18 cellular contexts compared by ENCODE assay signal in genomic region chr16:88432174-88432573, GRCh38. TPM values are rescaled to one million over a fixed set of nuclear protein-coding genes. Genes with fewer than 3 reads are reported as not detected.
DNase-seq lines count a peak whose midpoint lies in the region; ATAC-seq, FAIRE-seq and TF ChIP-seq lines count a peak whose summit lies in the region.
"Had no signal": no experiment of that assay in that cellular context is flagged by ENCODE, and none has a peak within 500 bp of the region (broad histone marks: within the 10 kb centered on the region; RNA-seq: fewer than 3 reads in every experiment).

No MANE protein-coding gene starts in this region.

- no peak overlapping the region for H3K9ac ChIP-seq in H1 (replicated peaks in 1 of 4; ENCODE audit: extremely low read depth in 1 of 4, low read depth in 3 of 4, low read length in 3 of 4)

- POLR2A ChIA-PET in T-cell (lab: Charles Lee): no interaction called here
- POLR2A ChIA-PET in H1 (lab: Charles Lee; ENCODE audit: partially characterized antibody): no interaction called here

- peaks cover 0 to 5% (median 2%) of the 10 kb centered on the region in 4 experiments; a peak in 2 of 7 replicates for H3K4me1 ChIP-seq in H1 (replicated peaks in 1 of 4; ENCODE audit: control insufficient read depth in 3 of 4, insufficient read depth in 4 of 4, low read length in 3 of 4)
- H3K4me1 ChIP-seq in effector memory CD4-positive, alpha-beta T cell (ENCODE audit: control insufficient read depth, insufficient read depth, low read length, poor library complexity, severe bottlenecking): peaks cover 12% of the 10 kb centered on the region

- H3K4me2 ChIP-seq in H1 (ENCODE audit: insufficient read depth in 1 of 2, low read depth in 2 of 2, low read length in 2 of 2): no peak overlapping the region
- H3K4me2 ChIP-seq: GM23338 had no signal

- H3K4me1 Mint-ChIP-seq in activated T-cell treated with anti-CD3 and anti-CD28 coated beads, Interleukin-2, amount 50 U/mL, for 24 hours (ENCODE audit: low read depth): peaks cover 11% of the 10 kb centered on the region
- peaks cover 0 to 8% (median 7%) of the 10 kb centered on the region in 3 donors for H3K4me1 Mint-ChIP-seq in T-cell
- H3K4me1 Mint-ChIP-seq in stimulated activated effector memory CD8-positive, alpha-beta T cell treated with anti-CD3 and anti-CD28 coated beads, Interleukin-12 subunit alpha, Interleukin-12 subunit beta, amount 100 ng/mL, for 72 hours: peaks cover 19% of the 10 kb centered on the region

- H3K27me3 Mint-ChIP-seq in activated T-cell treated with anti-CD3 and anti-CD28 coated beads, Interleukin-2, amount 50 U/mL, for 24 hours: peaks cover 7% of the 10 kb centered on the region
- peaks cover 0 to 4% of the 10 kb centered on the region in 2 donors for H3K27me3 Mint-ChIP-seq in T-cell

- H3K9me3 Mint-ChIP-seq in activated T-cell treated with anti-CD3 and anti-CD28 coated beads, Interleukin-2, amount 50 U/mL, for 24 hours: no peaks in the 10 kb centered on the region
- no peaks in the 10 kb centered on the region for H3K9me3 Mint-ChIP-seq in T-cell
- H3K9me3 Mint-ChIP-seq in stimulated activated effector memory CD8-positive, alpha-beta T cell treated with anti-CD3 and anti-CD28 coated beads, Interleukin-12 subunit alpha, Interleukin-12 subunit beta, amount 100 ng/mL, for 72 hours: no peaks in the 10 kb centered on the region
- H3K9me3 Mint-ChIP-seq: GM23338, HFFc6 had no signal

- no peaks in the 10 kb centered on the region for H3K36me3 ChIP-seq in H1 (ENCODE audit: control insufficient read depth in 2 of 4, insufficient read depth in 4 of 4, low read length in 3 of 4)
- no peaks in the 10 kb centered on the region for H3K36me3 ChIP-seq in effector memory CD4-positive, alpha-beta T cell (ENCODE audit: control insufficient read depth, insufficient read depth, low read length)
- H3K36me3 ChIP-seq: MG63 had no signal

- H4K20me1 ChIP-seq in H1 (replicated peaks in 1 of 2; ENCODE audit: control insufficient read depth in 1 of 2, insufficient read depth in 2 of 2, low read length in 2 of 2): no peaks in the 10 kb centered on the region

- no peak overlapping the region for H3K27ac ChIP-seq in H1 (ENCODE audit: low read depth, low read length)
- no peak overlapping the region for H3K27ac ChIP-seq in effector memory CD4-positive, alpha-beta T cell (ENCODE audit: insufficient read depth, low read length, poor library complexity, severe bottlenecking)

- no peak for TF ChIP-seq POLR2A in H1 (IDR thresholded peaks at IDR 0.05; ENCODE audit: control extremely low read depth in 1 of 2, low read depth in 2 of 2, low read length in 2 of 2)

- no peak overlapping the region for H3K14ac ChIP-seq in H1 (ENCODE audit: insufficient read length)

- peaks cover 0 to 24% (median 16%) of the 10 kb centered on the region in 4 experiments; a peak in 5 of 7 replicates for H3K27me3 ChIP-seq in H1 (replicated peaks in 1 of 4; ENCODE audit: control insufficient read depth in 3 of 4, extremely low read depth in 1 of 4, insufficient read depth in 3 of 4, low read length in 3 of 4)
- H3K27me3 ChIP-seq in effector memory CD4-positive, alpha-beta T cell (replicated peaks; ENCODE audit: control insufficient read depth, insufficient read depth, low read length, poor library complexity, severe bottlenecking): no peaks in the 10 kb centered on the region
- H3K27me3 ChIP-seq: MG63 had no signal

- no peak overlapping the region for H4K8ac ChIP-seq in H1 (ENCODE audit: extremely low read depth, insufficient read depth, low read length)

- no peaks in the 10 kb centered on the region for H3K36me3 Mint-ChIP-seq in activated T-cell treated with anti-CD3 and anti-CD28 coated beads, Interleukin-2, amount 50 U/mL, for 24 hours (ENCODE audit: low read depth)
- no peaks in the 10 kb centered on the region for H3K36me3 Mint-ChIP-seq in T-cell
- H3K36me3 Mint-ChIP-seq in stimulated activated effector memory CD8-positive, alpha-beta T cell treated with anti-CD3 and anti-CD28 coated beads, Interleukin-12 subunit alpha, Interleukin-12 subunit beta, amount 100 ng/mL, for 72 hours: no peaks in the 10 kb centered on the region

- no peak for TF ChIP-seq EP300 in H1 (IDR thresholded peaks at IDR 0.05; ENCODE audit: borderline replicate concordance in 1 of 2, low read depth in 2 of 2, low read length in 2 of 2)

- H4K91ac ChIP-seq in H1 (replicated peaks; ENCODE audit: insufficient read length, low read length): peak overlapping the region; percentile 32

- no peak overlapping the region for H2AFZ ChIP-seq in H1 (ENCODE audit: low read length)
- H2AFZ ChIP-seq: GM23338 had no signal

- no peak for TF ChIP-seq CTCF in H1 (IDR thresholded peaks at IDR 0.05; ENCODE audit: control extremely low read depth in 1 of 3, insufficient read depth in 1 of 3, low read depth in 1 of 3, low read length in 3 of 3)

- no peak overlapping the region for H3K56ac ChIP-seq in H1 (replicated peaks; ENCODE audit: insufficient read length, low read depth, low read length)

- no peak for DNase-seq in activated T-cell treated with anti-CD3 and anti-CD28 coated beads, Interleukin-2, amount 50 U/mL, for 24 hours
- no peak for DNase-seq in activated T-cell treated with anti-CD3 and anti-CD28 coated beads for 4 hours
- no peak for DNase-seq in T-cell
- DNase-seq in H1 (ENCODE audit: low read depth in 1 of 2, low spot score in 2 of 2): no peak
- no peak for DNase-seq in stimulated activated effector memory CD8-positive, alpha-beta T cell treated with anti-CD3 and anti-CD28 coated beads, Interleukin-12 subunit alpha, Interleukin-12 subunit beta, amount 100 ng/mL, for 72 hours (ENCODE audit: low spot score in 2 of 2)
- no peak for DNase-seq in effector memory CD4-positive, alpha-beta T cell
- DNase-seq in inferior parietal cortex (ENCODE audit: extremely low spot score): no peak
- DNase-seq: DMS 273 treated with DMSO at 0.1 percent for 48 hours, HFFc6, MG63, NCI-H1930, NCI-H2171, NCI-H510A treated with DMSO at 0.1 percent for 48 hours, SHP77 had no signal

- H3K4me3 ChIP-seq in H1 (ENCODE audit: extremely low read depth in 1 of 4, insufficient read depth in 2 of 4, low read depth in 3 of 4, low read length in 4 of 4): no peak overlapping the region
- H3K4me3 ChIP-seq in effector memory CD4-positive, alpha-beta T cell (ENCODE audit: insufficient read depth, low read depth, low read length, poor library complexity, severe bottlenecking): no peak overlapping the region
- H3K4me3 ChIP-seq: GM23338, MG63 had no signal

- H3K79me1 ChIP-seq in H1 (ENCODE audit: low read depth, low read length): no peaks in the 10 kb centered on the region

- no peak overlapping the region for H3K23ac ChIP-seq in H1 (ENCODE audit: insufficient read length)

- peak overlapping the region; percentile 70 for H3K4me3 Mint-ChIP-seq in activated T-cell treated with anti-CD3 and anti-CD28 coated beads, Interleukin-2, amount 50 U/mL, for 24 hours
- peak overlapping the region; percentile 56 to 64 (median 62) for H3K4me3 Mint-ChIP-seq in T-cell
- H3K4me3 Mint-ChIP-seq in stimulated activated effector memory CD8-positive, alpha-beta T cell treated with anti-CD3 and anti-CD28 coated beads, Interleukin-12 subunit alpha, Interleukin-12 subunit beta, amount 100 ng/mL, for 72 hours: peak overlapping the region; percentile 64
- H3K4me3 Mint-ChIP-seq: HFFc6 had no signal

- no peaks in the 10 kb centered on the region; a peak in 1 of 4 replicates for H3K9me3 ChIP-seq in H1 (ENCODE audit: insufficient read depth in 2 of 2, low read depth in 1 of 2, low read length in 1 of 2)
- H3K9me3 ChIP-seq in effector memory CD4-positive, alpha-beta T cell (ENCODE audit: control insufficient read depth, low read length): no peaks in the 10 kb centered on the region
- H3K9me3 ChIP-seq: MG63 had no signal

- H3K4ac ChIP-seq in H1 (replicated peaks; ENCODE audit: insufficient read length, low read depth, low read length): no peak overlapping the region

- no peaks in the 10 kb centered on the region for H3K23me2 ChIP-seq in H1 (ENCODE audit: low read depth, low read length)

- WGBS in H1 (ENCODE audit: extremely low coverage in 1 of 2, insufficient coverage in 1 of 2, insufficient read length in 1 of 2, insufficient replicate concordance in 2 of 2, low coverage in 1 of 2, low lambda C conversion rate in 2 of 2, missing lambda C conversion rate in 1 of 2), 2 experiments: 87% methylated on average over 21 of the region's 22 CpGs; no CpG with 5 or more reads in 1 of the 2 experiments

- H3K18ac ChIP-seq in H1 (ENCODE audit: extremely low read depth, low read length): no peak overlapping the region

- ATAC-seq in T-cell (replicated peaks in 1 of 4) (no peak), HG03460 (IDR thresholded peaks at IDR 0.05; ENCODE audit: unreplicated experiment) (no peak)
- ATAC-seq in stimulated activated effector memory CD8-positive, alpha-beta T cell treated with anti-CD3 and anti-CD28 coated beads, Interleukin-12 subunit alpha, Interleukin-12 subunit beta, amount 100 ng/mL, for 72 hours: no peak
- ATAC-seq: GM23338, HepG2 had no signal

- no peak for TF ChIP-seq RAD21 in H1 (IDR thresholded peaks at IDR 0.05 in 1 of 2, conservative IDR thresholded peaks at IDR 0.05 in 1 of 2; ENCODE audit: low read depth in 2 of 2, low read length in 2 of 2)

- H2BK15ac ChIP-seq in H1 (ENCODE audit: low read length): no peak overlapping the region

- no peak overlapping the region for H2BK5ac ChIP-seq in H1 (ENCODE audit: low read depth, low read length)

- H3K79me2 ChIP-seq in H1 (ENCODE audit: control insufficient read depth in 1 of 2, insufficient read depth in 2 of 2, low read length in 2 of 2): no peaks in the 10 kb centered on the region

- no peak overlapping the region for H2BK120ac ChIP-seq in H1 (replicated peaks; ENCODE audit: low read depth, low read length)

- H4K5ac ChIP-seq in H1 (ENCODE audit: insufficient read length, low read depth, low read length): no peak overlapping the region

- H3K27ac Mint-ChIP-seq in activated T-cell treated with anti-CD3 and anti-CD28 coated beads, Interleukin-2, amount 50 U/mL, for 24 hours: no peak overlapping the region
- no peak overlapping the region for H3K27ac Mint-ChIP-seq in T-cell
- peak overlapping the region; percentile 83 for H3K27ac Mint-ChIP-seq in stimulated activated effector memory CD8-positive, alpha-beta T cell treated with anti-CD3 and anti-CD28 coated beads, Interleukin-12 subunit alpha, Interleukin-12 subunit beta, amount 100 ng/mL, for 72 hours
- H3K27ac Mint-ChIP-seq: GM23338, HFFc6 had no signal

- CTCF ChIA-PET in T-cell (lab: Charles Lee): no interaction called here
- CTCF ChIA-PET in H1 (lab: Charles Lee; ENCODE audit: partially characterized antibody): interaction anchor here (0.9 to 2.3 kb wide), 3 partner anchors 11 to 73 kb away, joined by 3 to 4 read pairs (median 3); no protein-coding TSS in a partner anchor

- H2AK5ac ChIP-seq in H1 (ENCODE audit: low read depth, low read length): no peak overlapping the region

- FAIRE-seq in H1 (lab: Jason Lieb, UNC): no peak
- FAIRE-seq: HepG2, RCC 7860 had no signal

- H2BK12ac ChIP-seq in H1 (ENCODE audit: low read depth, low read length): no peak overlapping the region

- no peak overlapping the region for H2BK20ac ChIP-seq in H1 (ENCODE audit: low read length)

RNA-seq across cellular contexts. Expression of gene ZFPM1, which starts 20.9 kb away (rescaled TPM):
- 10 to 100 TPM; 19.6 to 38.4 (median 33.1) TPM for total RNA-seq in T-cell
- total RNA-seq in H1 (2021; fragmentation: NEBNext Ultra II Directional; extraction: Animal tissue kit (Norgen Biotek cat#: 25700)): 3.4 and 4.8 TPM in 2 replicates
- 0.74 and 1.4 TPM in 2 replicates for polyA plus RNA-seq in H1 (2011; rRNA removed)
- polyA plus RNA-seq in H1 (2011; cell fraction: cytosol; rRNA removed): 1.1 TPM
- 3.6 TPM for polyA plus RNA-seq in H1 (2011; cell fraction: nucleus; rRNA removed)
- polyA plus RNA-seq in H1 (2012, experiment 1 of 2): 1.5 to 3.3 TPM (median 1.9 TPM) in 4 replicates
- 1.00 TPM for polyA plus RNA-seq in H1 (2012, experiment 2 of 2)
- 3.1 TPM for polyA plus RNA-seq in H1 (2013, experiment 1 of 2)
- 2.9 TPM for polyA plus RNA-seq in H1 (2013, experiment 2 of 2)
- polyA minus RNA-seq in H1 (2011; rRNA and poly(A)+ RNA removed): 0.29 and 0.57 TPM in 2 replicates
- 2.8 TPM for polyA minus RNA-seq in H1 (2011; cell fraction: cytosol; rRNA and poly(A)+ RNA removed)
- 3.3 TPM for polyA minus RNA-seq in H1 (2011; cell fraction: nucleus; rRNA and poly(A)+ RNA removed)

RNA-seq across cellular contexts. Expression of gene ZNF469, which starts 49.4 kb away (rescaled TPM):
- 1 to 10 TPM in 4 of 5 donors, under 1 TPM in 1; 0.63 to 1.8 (median 1.6) TPM for total RNA-seq in T-cell
- 1.8 and 2.0 TPM in 2 replicates for total RNA-seq in H1 (2021; fragmentation: NEBNext Ultra II Directional; extraction: Animal tissue kit (Norgen Biotek cat#: 25700))
- polyA plus RNA-seq in H1 (2011; rRNA removed): 0.30 and 0.53 TPM in 2 replicates
- 0.23 TPM for polyA plus RNA-seq in H1 (2011; cell fraction: cytosol; rRNA removed)
- polyA plus RNA-seq in H1 (2011; cell fraction: nucleus; rRNA removed): 1.1 TPM
- polyA plus RNA-seq in H1 (2012, experiment 1 of 2): 0.54 to 0.96 TPM (median 0.90 TPM) in 4 replicates
- polyA plus RNA-seq in H1 (2012, experiment 2 of 2): 0.63 TPM
- polyA plus RNA-seq in H1 (2013, experiment 1 of 2): 0.45 TPM
- polyA plus RNA-seq in H1 (2013, experiment 2 of 2): 0.42 TPM
- 0.32 and 0.41 TPM in 2 replicates for polyA minus RNA-seq in H1 (2011; rRNA and poly(A)+ RNA removed)
- 1.1 TPM for polyA minus RNA-seq in H1 (2011; cell fraction: cytosol; rRNA and poly(A)+ RNA removed)
- polyA minus RNA-seq in H1 (2011; cell fraction: nucleus; rRNA and poly(A)+ RNA removed): 1.5 TPM
- total RNA-seq: HepG2 had no signal
- polyA plus RNA-seq: HepG2 had no signal
